In the genomic region with DNA sequence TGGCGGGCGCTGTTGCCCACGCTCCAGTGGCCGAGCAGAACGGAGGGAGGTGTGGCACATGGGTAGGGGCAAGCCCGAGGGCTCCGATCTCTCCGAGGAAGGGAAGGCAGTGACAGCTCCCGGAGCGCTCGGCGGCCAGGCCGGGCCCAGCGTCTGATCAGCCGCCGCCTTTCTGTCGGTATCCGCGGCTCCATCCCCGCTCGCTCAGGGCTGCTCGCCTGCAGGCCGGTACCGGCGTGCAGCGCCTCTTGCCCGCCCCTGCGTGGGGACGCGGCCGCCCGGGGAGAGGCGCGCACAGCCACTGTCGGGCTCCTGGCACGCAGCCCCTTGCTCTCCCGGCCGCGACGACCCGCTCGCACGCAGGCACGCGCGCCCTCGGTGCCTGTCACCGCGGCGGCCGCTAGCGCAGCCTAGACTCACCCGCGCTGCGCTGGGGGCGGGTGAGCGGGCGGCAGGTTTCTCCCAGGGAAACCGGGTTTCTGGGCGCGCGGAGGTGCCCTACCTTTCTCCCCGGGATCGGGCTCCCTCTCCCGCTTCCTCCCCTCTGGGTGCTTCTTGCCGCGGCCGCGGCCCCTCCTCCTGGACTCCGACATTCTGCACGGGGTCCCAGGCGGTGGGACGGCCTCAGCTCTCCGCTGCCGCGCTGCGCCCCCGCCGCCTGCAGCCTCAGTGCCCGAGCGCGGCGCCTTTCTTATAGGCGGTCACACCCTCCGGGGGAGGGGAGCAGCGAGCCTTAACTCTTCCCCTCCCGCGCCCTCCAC, we compare ENCODE assay signal across 9 cellular contexts.
A peak's percentile ranks its signal among the peaks of the same experiment; 100 is the strongest.
DNase-seq lines count a peak whose midpoint lies in the region; ATAC-seq and TF ChIP-seq lines count a peak whose summit lies in the region.
"Had no signal": no experiment of that assay in that cellular context is flagged by ENCODE, and none has a peak within 500 bp of the region (broad histone marks: within the 10 kb centered on the region; RNA-seq: fewer than 3 reads in every experiment).

No MANE protein-coding gene starts in this region.

- H3K36me3 Mint-ChIP-seq in Caco-2 (ENCODE audit: insufficient read depth, unreplicated experiment), result no peaks in the 10 kb centered on the region

- TF ChIP-seq CTCF in Caco-2 (IDR thresholded peaks at IDR 0.05; ENCODE audit: insufficient read depth in 1 of 2, low read depth in 1 of 2, low read length in 1 of 2, severe bottlenecking in 1 of 2, unreplicated experiment in 1 of 2), result no peak
- no peak for TF ChIP-seq CTCF in HFF-Myc (IDR thresholded peaks at IDR 0.05; ENCODE audit: low read depth, low read length, missing control alignments)
- no peak for TF ChIP-seq CTCF in spleen (IDR thresholded peaks at IDR 0.05 in 8 of 11, conservative IDR thresholded peaks at IDR 0.05 in 3 of 11)

- peaks cover 19% of the 10 kb centered on the region for H3K27me3 Mint-ChIP-seq in Caco-2 (ENCODE audit: insufficient read depth, unreplicated experiment)

- H3K27ac Mint-ChIP-seq in Caco-2 (ENCODE audit: unreplicated experiment), result no peak overlapping the region
- H3K27ac Mint-ChIP-seq: dendritic cell treated with granulocyte-macrophage colony-stimulating factor and Interleukin-4, amounts not matched to agents 40 ng/mL and 50 ng/mL, for 4 days had no signal

- TF ChIP-seq POLR2A in spleen (IDR thresholded peaks at IDR 0.05), result no peak

- intact Hi-C loops in Caco-2 (cut with micrococcal nuclease; ENCODE audit: unreplicated experiment), result no loop called here
- intact Hi-C loops in spleen (cut with DNase I; ENCODE audit: low total_unique reads), result no loop called here

- H3K27me3 ChIP-seq in Caco-2 (replicated peaks; ENCODE audit: control insufficient read depth, insufficient read depth, low read length) (peaks cover 7% of the 10 kb centered on the region), spleen (replicated peaks in 1 of 7) (peaks cover 4 to 72% (median 32%) of the 10 kb centered on the region in 7 donors)

- H3K4me1 ChIP-seq in Caco-2 (peaks cover 25% of the 10 kb centered on the region), spleen (peaks cover 10 to 24% (median 20%) of the 10 kb centered on the region in 6 donors)

- H3K36me3 ChIP-seq in Caco-2 (ENCODE audit: control insufficient read depth, insufficient read depth, low read length) (no peaks in the 10 kb centered on the region), spleen (no peaks in the 10 kb centered on the region)

- no peak for ATAC-seq in GM21528 (IDR thresholded peaks at IDR 0.05; ENCODE audit: low FRiP score, unreplicated experiment)
- ATAC-seq in HG03565 (IDR thresholded peaks at IDR 0.05; ENCODE audit: unreplicated experiment), result no peak

- BruUV-seq in Caco-2 (replicated peaks; lab: Mats Ljungman, UMichigan), result no TSS peak

- no peak overlapping the region for H3K27ac ChIP-seq in spleen

- H3K9me3 ChIP-seq in Caco-2 (no peaks in the 10 kb centered on the region), spleen (no peaks in the 10 kb centered on the region)

- H3K4me3 ChIP-seq in Caco-2 (ENCODE audit: low read depth, low read length) (peak overlapping the region; percentile 37), HFF-Myc (replicated peaks; ENCODE audit: low read depth, low read length) (0 out of 2 replicates have a peak overlapping the region, but pooled peaks have one; percentile 0), spleen (peak overlapping the region; percentile 22 to 64 (median 42))

- POLR2A ChIA-PET in Caco-2 (lab: Charles Lee), result no interaction called here

- H3K4me3 Mint-ChIP-seq in Caco-2 (ENCODE audit: unreplicated experiment), result peak overlapping the region; percentile 49
- H3K4me3 Mint-ChIP-seq: dendritic cell treated with granulocyte-macrophage colony-stimulating factor and Interleukin-4, amounts not matched to agents 40 ng/mL and 50 ng/mL, for 4 days had no signal

- CTCF ChIA-PET in Caco-2 (lab: Charles Lee), result interaction anchor here (1.2 to 1.4 kb wide), 2 partner anchors 65 to 116 kb away, joined by 4 to 6 read pairs; no protein-coding TSS in a partner anchor

- H3K9me3 Mint-ChIP-seq in Caco-2 (ENCODE audit: unreplicated experiment), result no peaks in the 10 kb centered on the region
- H3K9me3 Mint-ChIP-seq: dendritic cell treated with granulocyte-macrophage colony-stimulating factor and Interleukin-4, amounts not matched to agents 40 ng/mL and 50 ng/mL, for 4 days had no signal

- H3K4me1 Mint-ChIP-seq in Caco-2 (ENCODE audit: low read depth, unreplicated experiment), result no peaks in the 10 kb centered on the region

- 1 to 6% (median 3%) methylated on average over 46 to 88 of the region's 88 CpGs for WGBS in spleen, 5 donors

- peak in 1 of 2 experiments; percentile 37 for DNase-seq in Caco-2
- DNase-seq in HFF-Myc (ENCODE audit: extremely low read depth, low read depth), result no peak
- peak; percentile 55 for DNase-seq in astrocyte of the hippocampus (ENCODE audit: low read depth, low spot score)
- DNase-seq in inferior parietal cortex (ENCODE audit: extremely low spot score), result peak; percentile 24
- peak; percentile 68 for DNase-seq in spleen
- no peak for DNase-seq in NCI-H1105 (lab: John Stamatoyannopoulos, UW)

Comparison
In these comparisons a context has a peak if more than half of its experiments do, and no peak if none do; other contexts are left out.
1. DNase-seq: peak in astrocyte of the hippocampus (single experiment), inferior parietal cortex (single experiment) and spleen (single experiment); none in HFF-Myc (single experiment) and NCI-H1105 (single experiment).
2. Peak in every context shown above with its lines, with median percentiles within 50 percentile points of each other: H3K4me3 ChIP-seq.